Comparison of ENCODE assay signal across 15 cellular contexts in the genomic region with DNA sequence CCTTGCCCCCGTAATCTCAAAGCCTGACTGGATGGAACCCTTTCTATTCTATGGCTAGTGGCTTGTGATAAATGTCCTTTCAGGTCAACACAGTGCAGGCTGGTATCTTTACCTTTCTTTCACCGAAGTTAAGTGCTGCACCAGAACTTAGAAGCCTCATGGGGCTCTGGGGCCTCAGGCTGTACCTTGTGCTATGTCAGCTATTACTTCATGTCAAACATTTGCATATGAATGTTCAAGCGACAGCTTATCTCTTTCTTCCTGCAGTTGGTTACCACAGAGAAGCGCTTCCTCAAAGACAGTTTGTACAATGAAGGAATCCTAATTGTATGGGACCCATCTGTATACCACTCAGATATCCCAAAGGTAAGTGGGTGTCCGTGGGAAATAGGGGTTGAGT.
DNase-seq lines count a peak whose midpoint lies in the region; ATAC-seq and TF ChIP-seq lines count a peak whose summit lies in the region.
"Had no signal": no experiment of that assay in that cellular context is flagged by ENCODE, and none has a peak within 500 bp of the region (broad histone marks: within the 10 kb centered on the region; RNA-seq: fewer than 3 reads in every experiment).

No MANE protein-coding gene starts in this region.

- H3K9me3 ChIP-seq in KOPT-K1 (ENCODE audit: insufficient read depth, low read length, poor library complexity, severe bottlenecking) (no peaks in the 10 kb centered on the region), SU-DHL-6 (ENCODE audit: insufficient read depth, low read length) (no peaks in the 10 kb centered on the region), SJCRH30 (replicated peaks) (no peaks in the 10 kb centered on the region), BE2C (no peaks in the 10 kb centered on the region)
- H3K9me3 ChIP-seq: Peyer's patch had no signal

- WGBS in mesendoderm (ENCODE audit: extremely low coverage, insufficient coverage, low lambda C conversion rate): no CpG with 5 or more reads among the region's 5 CpGs

- no peak overlapping the region for H3K23ac ChIP-seq in mesendoderm (ENCODE audit: low read length)

- H3K36me3 ChIP-seq in KOPT-K1 (ENCODE audit: insufficient read depth, low read length) (peaks cover 75% of the 10 kb centered on the region), SU-DHL-6 (ENCODE audit: low read length) (peaks cover 52% of the 10 kb centered on the region), mesendoderm (ENCODE audit: control insufficient read depth, insufficient read depth, low read length) (peaks cover 2% of the 10 kb centered on the region), SJCRH30 (no peaks in the 10 kb centered on the region), BE2C (no peaks in the 10 kb centered on the region)

- H2AK5ac ChIP-seq in mesendoderm (ENCODE audit: low read length): no peak overlapping the region

- H3K4me1 ChIP-seq in mesendoderm (ENCODE audit: control insufficient read depth, low read depth, low read length) (peaks cover 2% of the 10 kb centered on the region), SJCRH30 (no peaks in the 10 kb centered on the region), BE2C (no peaks in the 10 kb centered on the region)

- ATAC-seq in activated CD4-positive, alpha-beta T cell treated with anti-CD3 and anti-CD28 coated beads for 36 hours: no peak

- intact Hi-C loops in activated CD4-positive, alpha-beta T cell treated with anti-CD3 and anti-CD28 coated beads for 36 hours (cut with DNase I, micrococcal nuclease): no loop called here

- H3K27me3 ChIP-seq in SU-DHL-6 (ENCODE audit: low read length): no peaks in the 10 kb centered on the region
- H3K27me3 ChIP-seq in mesendoderm (ENCODE audit: insufficient read depth, low read length, poor library complexity): no peaks in the 10 kb centered on the region
- no peaks in the 10 kb centered on the region for H3K27me3 ChIP-seq in SJCRH30
- no peaks in the 10 kb centered on the region for H3K27me3 ChIP-seq in BE2C
- H3K27me3 ChIP-seq: Peyer's patch had no signal

- peak overlapping the region; percentile 35 for H3K27ac Mint-ChIP-seq in activated CD4-positive, alpha-beta T cell treated with anti-CD3 and anti-CD28 coated beads for 36 hours
- no peak overlapping the region for H3K27ac Mint-ChIP-seq in activated CD4-positive, alpha-beta T cell treated with anti-CD3 and anti-CD28 coated beads, Interleukin-2, amount 10 ng/mL, durations not matched to agents 7 days and 5 days

- H3K4me2 ChIP-seq in SU-DHL-6 (ENCODE audit: low read depth, low read length, poor library complexity, severe bottlenecking) (no peak overlapping the region), mesendoderm (ENCODE audit: low read length) (no peak overlapping the region)

- no peak for TF ChIP-seq CTCF in SU-DHL-6 (IDR thresholded peaks at IDR 0.05; ENCODE audit: insufficient read depth, low read length, poor library complexity, severe bottlenecking)
- TF ChIP-seq CTCF in BE2C (IDR thresholded peaks at IDR 0.05; ENCODE audit: low read depth, low read length): no peak

- H3K18ac ChIP-seq in mesendoderm (ENCODE audit: low read length): no peak overlapping the region

- H3K27ac ChIP-seq in KOPT-K1 (ENCODE audit: low read depth, low read length, poor library complexity, severe bottlenecking): peak overlapping the region; percentile 69
- H3K27ac ChIP-seq in SU-DHL-6 (ENCODE audit: low read depth, low read length): peak overlapping the region; percentile 59
- no peak overlapping the region for H3K27ac ChIP-seq in mesendoderm (ENCODE audit: low read depth, low read length)
- H3K27ac ChIP-seq in SJCRH30: no peak overlapping the region

- peaks cover 14% of the 10 kb centered on the region for H3K4me1 Mint-ChIP-seq in activated CD4-positive, alpha-beta T cell treated with anti-CD3 and anti-CD28 coated beads for 36 hours
- peaks cover 16% of the 10 kb centered on the region for H3K4me1 Mint-ChIP-seq in activated CD4-positive, alpha-beta T cell treated with anti-CD3 and anti-CD28 coated beads, Interleukin-2, amount 10 ng/mL, durations not matched to agents 7 days and 5 days

- no peak overlapping the region for H3K4me3 Mint-ChIP-seq in activated CD4-positive, alpha-beta T cell treated with anti-CD3 and anti-CD28 coated beads for 36 hours
- no peak overlapping the region for H3K4me3 Mint-ChIP-seq in activated CD4-positive, alpha-beta T cell treated with anti-CD3 and anti-CD28 coated beads, Interleukin-2, amount 10 ng/mL, durations not matched to agents 7 days and 5 days
- H3K4me3 Mint-ChIP-seq: activated naive CD4-positive, alpha-beta T cell treated with anti-CD3 and anti-CD28 coated beads for 36 hours; central memory CD8-positive, alpha-beta T cell had no signal

- H2BK5ac ChIP-seq in mesendoderm (ENCODE audit: low read length): no peak overlapping the region

- POLR2A ChIA-PET in activated CD4-positive, alpha-beta T cell treated with anti-CD3 and anti-CD28 coated beads for 36 hours (lab: Charles Lee): no interaction called here
- POLR2A ChIA-PET in activated CD4-positive, alpha-beta T cell treated with anti-CD3 and anti-CD28 coated beads, Interleukin-2, amount 10 ng/mL, durations not matched to agents 7 days and 5 days (lab: Charles Lee): no interaction called here

- DNase-seq in activated CD4-positive, alpha-beta T cell treated with anti-CD3 and anti-CD28 coated beads for 36 hours: no peak
- no peak for DNase-seq in activated CD4-positive, alpha-beta T cell treated with anti-CD3 and anti-CD28 coated beads, Interleukin-2, amount 10 ng/mL, durations not matched to agents 7 days and 5 days
- DNase-seq in mesendoderm: peak; percentile 65
- DNase-seq in SJCRH30: no peak
- no peak for DNase-seq in SHP77 treated with DMSO at 0.1 percent for 48 hours (lab: John Stamatoyannopoulos, UW)
- no peak for DNase-seq in BE2C
- DNase-seq: activated CD8-positive, alpha-beta memory T cell treated with anti-CD3 and anti-CD28 coated beads for 24 hours; activated naive CD4-positive, alpha-beta T cell treated with anti-CD3 and anti-CD28 coated beads for 36 hours; H7; stimulated activated CD4-positive, alpha-beta T cell treated with anti-CD3 and anti-CD28 coated beads, Interleukin-12 subunit alpha, Interleukin-12 subunit beta, amount 100 ng/mL, for 4 hours; T-helper 2 cell had no signal

- CTCF ChIA-PET in activated CD4-positive, alpha-beta T cell treated with anti-CD3 and anti-CD28 coated beads for 36 hours (lab: Charles Lee): interaction anchor here (0.7 to 1.8 kb wide), 2 partner anchors 86 to 223 kb away, joined by 3 to 5 read pairs; no protein-coding TSS in a partner anchor
- CTCF ChIA-PET in activated CD4-positive, alpha-beta T cell treated with anti-CD3 and anti-CD28 coated beads, Interleukin-2, amount 10 ng/mL, durations not matched to agents 7 days and 5 days (lab: Charles Lee): no interaction called here

- no peak overlapping the region for H3K4ac ChIP-seq in mesendoderm (ENCODE audit: low read depth, low read length)

- H3K79me1 ChIP-seq in mesendoderm (ENCODE audit: low read length): no peaks in the 10 kb centered on the region

- peaks cover 22% of the 10 kb centered on the region for H3K79me2 ChIP-seq in SU-DHL-6 (ENCODE audit: insufficient read depth, low read length)
- H3K79me2 ChIP-seq in mesendoderm (ENCODE audit: control insufficient read depth, insufficient read depth, low read length): no peaks in the 10 kb centered on the region

- no peaks in the 10 kb centered on the region for H3K27me3 Mint-ChIP-seq in activated CD4-positive, alpha-beta T cell treated with anti-CD3 and anti-CD28 coated beads for 36 hours
- H3K27me3 Mint-ChIP-seq in activated CD4-positive, alpha-beta T cell treated with anti-CD3 and anti-CD28 coated beads, Interleukin-2, amount 10 ng/mL, durations not matched to agents 7 days and 5 days: no peaks in the 10 kb centered on the region
- H3K27me3 Mint-ChIP-seq: central memory CD8-positive, alpha-beta T cell had no signal

- H4K20me1 ChIP-seq in SU-DHL-6 (ENCODE audit: low read depth, low read length): no peaks in the 10 kb centered on the region

- no peaks in the 10 kb centered on the region for H3K9me3 Mint-ChIP-seq in activated CD4-positive, alpha-beta T cell treated with anti-CD3 and anti-CD28 coated beads for 36 hours (ENCODE audit: low read depth)
- no peaks in the 10 kb centered on the region for H3K9me3 Mint-ChIP-seq in activated CD4-positive, alpha-beta T cell treated with anti-CD3 and anti-CD28 coated beads, Interleukin-2, amount 10 ng/mL, durations not matched to agents 7 days and 5 days
- H3K9me3 Mint-ChIP-seq: activated naive CD4-positive, alpha-beta T cell treated with anti-CD3 and anti-CD28 coated beads for 36 hours; central memory CD8-positive, alpha-beta T cell had no signal

- H2BK15ac ChIP-seq in mesendoderm (replicated peaks; ENCODE audit: low read depth): no peak overlapping the region

- peaks cover 66% of the 10 kb centered on the region for H3F3A ChIP-seq in SU-DHL-6 (ENCODE audit: insufficient read depth)

- no peak overlapping the region for H3K9ac ChIP-seq in SU-DHL-6 (ENCODE audit: low read length)
- H3K9ac ChIP-seq in mesendoderm (ENCODE audit: low read length): no peak overlapping the region

- no peak overlapping the region for H2AFZ ChIP-seq in SU-DHL-6 (ENCODE audit: low read depth, low read length, severe bottlenecking)

- peaks cover 70% of the 10 kb centered on the region for H3K36me3 Mint-ChIP-seq in activated CD4-positive, alpha-beta T cell treated with anti-CD3 and anti-CD28 coated beads for 36 hours (ENCODE audit: low read depth)
- H3K36me3 Mint-ChIP-seq in activated CD4-positive, alpha-beta T cell treated with anti-CD3 and anti-CD28 coated beads, Interleukin-2, amount 10 ng/mL, durations not matched to agents 7 days and 5 days (ENCODE audit: low read depth): peaks cover 73% of the 10 kb centered on the region

- H3K56ac ChIP-seq in mesendoderm (ENCODE audit: low read length): no peak overlapping the region

- no peak overlapping the region for H2BK120ac ChIP-seq in mesendoderm (ENCODE audit: low read depth, low read length)

- H4K8ac ChIP-seq in mesendoderm (ENCODE audit: low read depth, low read length): no peak overlapping the region

- H3K4me3 ChIP-seq in SU-DHL-6 (ENCODE audit: insufficient read depth, low read length, poor library complexity, severe bottlenecking): no peak overlapping the region
- H3K4me3 ChIP-seq in mesendoderm (ENCODE audit: low read length): no peak overlapping the region
- no peak overlapping the region for H3K4me3 ChIP-seq in SJCRH30
- no peak overlapping the region for H3K4me3 ChIP-seq in BE2C (ENCODE audit: low read depth, low read length)
- H3K4me3 ChIP-seq: Peyer's patch had no signal

- no peaks in the 10 kb centered on the region for H3K9me2 ChIP-seq in SU-DHL-6 (replicated peaks; ENCODE audit: insufficient read depth, low read length)

- no peak overlapping the region for H4K5ac ChIP-seq in mesendoderm (ENCODE audit: low read length)

Comparison
In these comparisons a context has a peak if more than half of its experiments do, and no peak if none do; other contexts are left out.
1. H3K27ac ChIP-seq: peak in KOPT-K1 (single experiment) and SU-DHL-6 (single experiment); none in mesendoderm (single experiment) and SJCRH30 (single experiment).